8 cellular contexts compared by ENCODE assay signal in the genomic region with DNA sequence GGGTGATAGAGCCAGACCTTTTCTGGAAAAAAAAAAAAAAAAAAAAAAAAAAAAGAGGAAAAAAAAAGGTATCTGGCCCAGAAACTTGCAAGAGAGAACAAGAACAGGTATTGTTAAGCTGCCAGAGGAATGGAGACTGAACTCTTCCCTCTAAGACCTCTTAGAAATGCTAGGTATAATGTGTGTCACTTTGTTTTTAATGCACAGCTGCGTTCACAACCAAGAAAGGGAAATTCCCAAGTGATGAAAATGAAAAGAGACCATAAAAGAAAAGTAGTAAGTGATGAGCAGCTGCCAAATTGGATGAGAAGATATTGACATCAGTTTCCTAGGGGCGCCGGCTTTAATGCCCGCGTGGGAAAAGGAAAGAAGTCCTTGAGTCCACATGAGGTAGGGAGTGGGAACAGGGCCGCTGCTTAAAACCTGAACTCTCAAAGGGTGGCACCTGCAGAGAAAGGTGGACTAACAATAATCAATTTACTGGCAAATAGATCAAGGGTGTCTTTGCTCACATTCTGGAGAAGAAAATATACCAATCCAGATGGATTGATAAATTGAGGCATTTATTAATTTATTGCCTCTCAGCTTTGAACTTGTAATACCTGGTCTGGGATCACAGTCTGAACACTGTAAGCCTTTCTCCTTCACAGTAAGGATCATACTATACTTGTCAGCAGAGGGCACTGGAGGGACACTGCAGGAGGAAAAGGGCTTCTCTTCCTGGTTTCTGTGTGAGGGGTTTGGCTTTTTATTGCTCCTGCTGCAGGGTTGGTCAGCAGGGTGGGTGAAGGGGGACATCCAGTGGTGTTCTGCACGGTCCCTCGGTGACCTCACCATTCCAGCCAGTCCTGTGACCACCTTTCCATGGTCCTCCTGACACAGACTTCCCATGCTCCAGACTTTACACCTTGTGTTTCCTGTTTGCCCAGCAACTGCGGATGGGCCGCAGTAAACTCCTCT.
DNase-seq lines count a peak whose midpoint lies in the region; ATAC-seq and TF ChIP-seq lines count a peak whose summit lies in the region.

No MANE protein-coding gene starts in this region.

- ATAC-seq in HG03045 (IDR thresholded peaks at IDR 0.05; ENCODE audit: unreplicated experiment) = no peak

- no peak overlapping the region for H3K4me3 Mint-ChIP-seq in activated T-cell treated with anti-CD3 and anti-CD28 coated beads, Interleukin-2, amount 50 U/mL, for 24 hours

- peaks cover 10% of the 10 kb centered on the region for H3K4me1 Mint-ChIP-seq in activated T-cell treated with anti-CD3 and anti-CD28 coated beads, Interleukin-2, amount 50 U/mL, for 24 hours (ENCODE audit: low read depth)

- peaks cover 7% of the 10 kb centered on the region for H3K27me3 ChIP-seq in osteoblast (ENCODE audit: insufficient read depth, low read length)

- H3K27me3 Mint-ChIP-seq in activated T-cell treated with anti-CD3 and anti-CD28 coated beads, Interleukin-2, amount 50 U/mL, for 24 hours = no peaks in the 10 kb centered on the region

- H2AFZ ChIP-seq in osteoblast (ENCODE audit: low read length) = no peak overlapping the region

- no peaks in the 10 kb centered on the region for H3K36me3 ChIP-seq in osteoblast (ENCODE audit: insufficient read depth, low read length)

- no peaks in the 10 kb centered on the region for H3K9me3 ChIP-seq in osteoblast (ENCODE audit: low read depth, low read length)

- DNase-seq in CD1c-positive myeloid dendritic cell (ENCODE audit: extremely low spot score) (peak; percentile 64), GM19240 (ENCODE audit: insufficient read length, low spot score) (peak; percentile 6), NCI-H526 treated with DMSO at 0.1 percent for 48 hours (lab: John Stamatoyannopoulos, UW) (peak; percentile 79), foreskin melanocyte (peak; percentile 63), osteoblast (ENCODE audit: insufficient read length, low spot score, missing footprints) (no peak), DMS153 (lab: John Stamatoyannopoulos, UW) (no peak)
- DNase-seq in activated T-cell treated with anti-CD3 and anti-CD28 coated beads, Interleukin-2, amount 50 U/mL, for 24 hours = peak; percentile 42

- H4K20me1 ChIP-seq in osteoblast (ENCODE audit: insufficient read depth, low read length) = no peaks in the 10 kb centered on the region

- no peak overlapping the region for H3K4me3 ChIP-seq in osteoblast (ENCODE audit: insufficient read depth, low read length)

- H3K4me1 ChIP-seq in osteoblast (ENCODE audit: insufficient read depth, low read length) = no peaks in the 10 kb centered on the region

- H3K79me2 ChIP-seq in osteoblast (ENCODE audit: insufficient read depth, low read length) = no peaks in the 10 kb centered on the region

- H3K4me2 ChIP-seq in osteoblast (ENCODE audit: insufficient read depth, low read length) = no peak overlapping the region

- H3K36me3 Mint-ChIP-seq in activated T-cell treated with anti-CD3 and anti-CD28 coated beads, Interleukin-2, amount 50 U/mL, for 24 hours (ENCODE audit: low read depth) = no peaks in the 10 kb centered on the region

- peak; percentile 87 for TF ChIP-seq CTCF in osteoblast (IDR thresholded peaks at IDR 0.05; ENCODE audit: extremely low read depth, low read depth, low read length)

- H3K27ac Mint-ChIP-seq in activated T-cell treated with anti-CD3 and anti-CD28 coated beads, Interleukin-2, amount 50 U/mL, for 24 hours = no peak overlapping the region

- H3K9me3 Mint-ChIP-seq in activated T-cell treated with anti-CD3 and anti-CD28 coated beads, Interleukin-2, amount 50 U/mL, for 24 hours = peaks cover 7% of the 10 kb centered on the region

- no peak overlapping the region for H3K27ac ChIP-seq in osteoblast (ENCODE audit: low read depth, low read length)

Comparison
In these comparisons a context has a peak if more than half of its experiments do, and no peak if none do; other contexts are left out.
1. DNase-seq: peak in CD1c-positive myeloid dendritic cell (single experiment), GM19240 (single experiment), NCI-H526 treated with DMSO at 0.1 percent for 48 hours (single experiment), activated T-cell treated with anti-CD3 and anti-CD28 coated beads, Interleukin-2, amount 50 U/mL, for 24 hours (single experiment) and foreskin melanocyte (single experiment); none in osteoblast (single experiment) and DMS153 (single experiment).